ENCODE assay signal across 9 cellular contexts in the genomic region with DNA sequence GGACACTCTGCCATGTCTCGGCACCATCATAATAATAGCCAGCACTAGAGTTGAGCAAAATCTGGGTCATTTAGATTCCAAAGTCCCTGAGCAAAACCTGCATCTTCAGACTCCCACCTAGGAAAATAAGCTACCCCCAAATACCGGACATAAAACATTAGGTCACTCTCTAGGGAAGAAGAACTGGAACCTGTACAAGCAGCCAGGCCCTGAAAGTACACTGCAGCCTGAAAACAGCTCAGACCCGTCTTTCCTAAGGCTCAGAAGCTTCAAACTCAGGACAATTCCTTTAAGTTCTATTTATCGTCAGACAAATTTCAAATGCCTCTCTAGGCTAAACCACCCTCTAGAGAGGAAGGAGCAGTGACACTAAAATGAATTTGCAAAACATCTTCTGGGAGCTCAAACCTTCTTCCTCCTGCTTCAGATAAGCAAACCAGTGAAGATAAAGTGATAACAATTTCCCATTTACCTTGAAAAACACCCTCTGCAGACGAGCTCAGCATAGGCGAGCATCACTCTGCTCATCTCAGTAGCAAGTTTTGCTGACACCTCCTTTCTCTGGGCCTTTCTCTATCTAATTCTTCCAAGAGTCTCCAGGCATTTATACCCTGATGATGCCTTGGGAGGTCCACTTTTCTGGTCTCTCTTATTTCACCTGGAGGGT. TPM values are rescaled to one million over a fixed set of nuclear protein-coding genes. Genes with fewer than 3 reads are reported as not detected.
DNase-seq lines count a peak whose midpoint lies in the region; ATAC-seq and TF ChIP-seq lines count a peak whose summit lies in the region.
"Had no signal": no experiment of that assay in that cellular context is flagged by ENCODE, and none has a peak within 500 bp of the region (broad histone marks: within the 10 kb centered on the region; RNA-seq: fewer than 3 reads in every experiment).

No MANE protein-coding gene starts in this region.

- peak overlapping the region; percentile 28; the same call in 1 of the 2 replicates for H3K27ac ChIP-seq in SU-DHL-6 (ENCODE audit: low read depth, low read length)
- peak overlapping the region; percentile 62 to 65 for H3K27ac ChIP-seq in tibial artery

- H3K4me2 ChIP-seq in SU-DHL-6 (ENCODE audit: low read depth, low read length, poor library complexity, severe bottlenecking), result no peak overlapping the region

- H3K9me2 ChIP-seq in SU-DHL-6 (replicated peaks; ENCODE audit: insufficient read depth, low read length), result no peaks in the 10 kb centered on the region

- no peak for DNase-seq in activated T-cell treated with anti-CD3 and anti-CD28 coated beads, Interleukin-2, amount 50 U/mL, for 4 hours
- no peak for DNase-seq in activated T-cell treated with anti-CD3 and anti-CD28 coated beads for 4 hours
- DNase-seq in left ventricle myocardium superior, result no peak
- peak in 1 of 2 donors; percentile 24 for DNase-seq in tibial artery
- no peak for DNase-seq in RKO (ENCODE audit: low spot score)
- no peak for DNase-seq in effector CD4-positive, alpha-beta T cell
- no peak for DNase-seq in HUDEP-2 (lab: John Stamatoyannopoulos, UW; ENCODE audit: unreplicated experiment in 76 of 76)

- H3K4me3 Mint-ChIP-seq in activated T-cell treated with anti-CD3 and anti-CD28 coated beads, Interleukin-2, amount 50 U/mL, for 4 hours, result peak overlapping the region; percentile 43

- H3K36me3 Mint-ChIP-seq in activated T-cell treated with anti-CD3 and anti-CD28 coated beads, Interleukin-2, amount 50 U/mL, for 4 hours (ENCODE audit: insufficient read depth), result peaks cover 6% of the 10 kb centered on the region
- H3K36me3 Mint-ChIP-seq: activated naive CD4-positive, alpha-beta T cell treated with anti-CD3 and anti-CD28 coated beads, Interleukin-2, amount 50 U/mL, for 24 hours had no signal

- H3K4me3 ChIP-seq in SU-DHL-6 (ENCODE audit: insufficient read depth, low read length, poor library complexity, severe bottlenecking) (no peak overlapping the region), tibial artery (peak overlapping the region; percentile 6 to 17)

- peaks cover 4% of the 10 kb centered on the region; the same call in 1 of the 2 replicates for H4K20me1 ChIP-seq in SU-DHL-6 (ENCODE audit: low read depth, low read length)

- peaks cover 13% of the 10 kb centered on the region; the same call in 1 of the 2 replicates for H3K36me3 ChIP-seq in SU-DHL-6 (ENCODE audit: low read length)
- peaks cover 0 to 10% (median 5%) of the 10 kb centered on the region in 3 donors for H3K36me3 ChIP-seq in tibial artery

- TF ChIP-seq CTCF in SU-DHL-6 (IDR thresholded peaks at IDR 0.05; ENCODE audit: insufficient read depth, low read length, poor library complexity, severe bottlenecking) (no peak), tibial artery (IDR thresholded peaks at IDR 0.05) (no peak)

- H3K4me1 Mint-ChIP-seq in activated T-cell treated with anti-CD3 and anti-CD28 coated beads, Interleukin-2, amount 50 U/mL, for 4 hours (ENCODE audit: low read depth), result peaks cover 86% of the 10 kb centered on the region

- H3K27me3 ChIP-seq in SU-DHL-6 (ENCODE audit: low read length) (no peaks in the 10 kb centered on the region), tibial artery (no peaks in the 10 kb centered on the region)

- peaks cover 89% of the 10 kb centered on the region for H3K79me2 ChIP-seq in SU-DHL-6 (ENCODE audit: insufficient read depth, low read length)

- no peak for ATAC-seq in activated T-cell treated with anti-CD3 and anti-CD28 coated beads, Interleukin-2, amount 50 U/mL, for 4 hours
- ATAC-seq in left ventricle myocardium superior, result peak; percentile 32

- H3K9me3 ChIP-seq in SU-DHL-6 (ENCODE audit: insufficient read depth, low read length) (no peaks in the 10 kb centered on the region), tibial artery (no peaks in the 10 kb centered on the region)

- no peaks in the 10 kb centered on the region for H3K9me3 Mint-ChIP-seq in activated T-cell treated with anti-CD3 and anti-CD28 coated beads, Interleukin-2, amount 50 U/mL, for 4 hours
- H3K9me3 Mint-ChIP-seq: activated naive CD4-positive, alpha-beta T cell treated with anti-CD3 and anti-CD28 coated beads, Interleukin-2, amount 50 U/mL, for 24 hours had no signal

- H3F3A ChIP-seq in SU-DHL-6 (ENCODE audit: insufficient read depth), result 0 out of 2 replicates have a peak, but pooled peaks cover 3% of the 10 kb centered on the region

- H3K27me3 Mint-ChIP-seq in activated T-cell treated with anti-CD3 and anti-CD28 coated beads, Interleukin-2, amount 50 U/mL, for 4 hours (ENCODE audit: low read depth), result no peaks in the 10 kb centered on the region
- H3K27me3 Mint-ChIP-seq: activated naive CD4-positive, alpha-beta T cell treated with anti-CD3 and anti-CD28 coated beads, Interleukin-2, amount 50 U/mL, for 24 hours had no signal

- peaks cover 0 to 81% (median 49%) of the 10 kb centered on the region in 4 donors for H3K4me1 ChIP-seq in tibial artery

- intact Hi-C loops in left ventricle myocardium superior (cut with micrococcal nuclease) (no loop called here), tibial artery (cut with DNase I; ENCODE audit: low total_unique reads) (no loop called here)

- no peak overlapping the region for H2AFZ ChIP-seq in SU-DHL-6 (ENCODE audit: low read depth, low read length, severe bottlenecking)

- H3K9ac ChIP-seq in SU-DHL-6 (ENCODE audit: low read length), result no peak overlapping the region

RNA-seq across cellular contexts. Expression of gene ADAM19, which starts 34.0 kb away (rescaled TPM):
- total RNA-seq in activated T-cell treated with anti-CD3 and anti-CD28 coated beads, Interleukin-2, amount 50 U/mL, for 4 hours, result 10 to 100 TPM; 37.9 to 54.9 (median 49.2) TPM
- total RNA-seq in left ventricle myocardium superior, result 9.3 TPM
